18 cellular contexts compared by ENCODE assay signal in the genomic region with DNA sequence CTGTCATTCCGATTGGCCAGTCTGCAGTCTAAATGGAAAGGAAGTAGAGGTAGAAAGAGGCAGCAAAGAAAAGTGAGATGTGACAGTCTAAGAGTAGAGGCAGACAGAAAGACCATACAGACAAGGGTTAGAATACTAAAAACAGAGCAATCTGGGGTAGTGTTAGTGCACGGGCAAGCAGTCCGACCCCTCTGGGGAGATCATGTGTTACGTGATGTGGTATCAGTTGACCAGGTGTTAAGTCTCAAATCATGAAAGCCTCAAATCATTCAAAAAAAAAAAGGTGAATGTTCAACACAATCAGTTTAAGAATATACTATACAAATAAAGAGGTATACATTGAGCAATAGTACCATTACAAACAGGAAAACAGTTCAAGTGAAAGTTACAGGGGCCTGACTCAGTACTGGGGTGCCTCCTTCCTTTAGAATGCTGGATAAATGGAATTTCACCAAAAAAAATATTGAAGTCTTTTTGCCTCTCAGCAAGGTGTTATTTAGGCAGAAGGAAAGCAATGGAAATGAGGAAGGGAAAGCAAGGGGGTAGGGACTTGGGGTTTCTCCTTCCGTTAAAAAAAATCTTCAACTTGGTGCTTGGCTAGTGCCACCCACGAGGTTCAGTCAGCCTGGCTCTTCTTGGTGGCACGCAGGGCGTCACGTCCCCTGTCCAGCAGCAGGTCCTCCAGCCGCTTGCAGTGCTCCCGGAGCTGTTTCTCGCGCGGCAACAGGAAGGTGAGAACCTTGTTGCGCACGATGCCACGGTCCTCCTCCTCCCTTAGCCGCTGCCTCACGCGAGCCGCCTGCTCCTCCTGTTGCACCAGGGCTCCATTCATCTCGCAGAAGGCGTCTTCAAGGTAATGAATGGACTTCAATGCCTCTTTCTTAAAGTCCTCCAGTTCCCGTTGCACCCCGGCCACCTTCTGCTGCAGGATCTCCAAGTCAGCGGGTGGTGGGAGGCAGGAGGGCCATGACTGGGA. TPM values are rescaled to one million over a fixed set of nuclear protein-coding genes. Genes with fewer than 3 reads are reported as not detected.
"Had no signal": no experiment of that assay in that cellular context is flagged by ENCODE, and none has a peak within 500 bp of the region (broad histone marks: within the 10 kb centered on the region; RNA-seq: fewer than 3 reads in every experiment).

No MANE protein-coding gene starts in this region.

- H3K36me3 Mint-ChIP-seq: activated naive CD8-positive, alpha-beta T cell; immature natural killer cell; natural killer cell; stimulated activated effector memory CD8-positive, alpha-beta T cell treated with anti-CD3 and anti-CD28 coated beads, Interleukin-12 subunit alpha, Interleukin-12 subunit beta, amount 100 ng/mL, for 72 hours had no signal

- H3K36me3 ChIP-seq: lower lobe of right lung, right lobe of liver, transverse colon had no signal

- H3K27me3 ChIP-seq: right lobe of liver, transverse colon had no signal

- H3K27ac Mint-ChIP-seq: activated naive CD8-positive, alpha-beta T cell; natural killer cell; stimulated activated effector memory CD8-positive, alpha-beta T cell treated with anti-CD3 and anti-CD28 coated beads, Interleukin-12 subunit alpha, Interleukin-12 subunit beta, amount 100 ng/mL, for 72 hours had no signal

- H3K4me3 ChIP-seq: dorsolateral prefrontal cortex, lower lobe of right lung, mucosa of descending colon, psoas muscle, right lobe of liver, transverse colon had no signal

- H3K27ac ChIP-seq: dorsolateral prefrontal cortex, lower lobe of right lung, psoas muscle, right lobe of liver, transverse colon had no signal

- ATAC-seq: activated T-cell treated with anti-CD3 and anti-CD28 coated beads, Interleukin-2, amount 50 U/mL, for 4 hours; esophagus mucosa; left cardiac atrium; lower lobe of right lung; mucosa of descending colon; natural killer cell; psoas muscle; right lobe of liver; stimulated activated effector memory CD8-positive, alpha-beta T cell treated with anti-CD3 and anti-CD28 coated beads, Interleukin-12 subunit alpha, Interleukin-12 subunit beta, amount 100 ng/mL, for 72 hours had no signal

- H3K4me1 ChIP-seq: lower lobe of right lung, psoas muscle, right lobe of liver, transverse colon had no signal

- H3K4me3 Mint-ChIP-seq: activated naive CD8-positive, alpha-beta T cell; activated T-cell treated with anti-CD3 and anti-CD28 coated beads, Interleukin-2, amount 50 U/mL, for 4 hours; immature natural killer cell; natural killer cell; stimulated activated effector memory CD8-positive, alpha-beta T cell treated with anti-CD3 and anti-CD28 coated beads, Interleukin-12 subunit alpha, Interleukin-12 subunit beta, amount 100 ng/mL, for 72 hours had no signal

- H3K9me3 ChIP-seq: lower lobe of right lung, mucosa of descending colon, psoas muscle, right lobe of liver, transverse colon had no signal

- H3K9me3 Mint-ChIP-seq: activated T-cell treated with anti-CD3 and anti-CD28 coated beads, Interleukin-2, amount 50 U/mL, for 4 hours; immature natural killer cell; natural killer cell; stimulated activated effector memory CD8-positive, alpha-beta T cell treated with anti-CD3 and anti-CD28 coated beads, Interleukin-12 subunit alpha, Interleukin-12 subunit beta, amount 100 ng/mL, for 72 hours had no signal

- DNase-seq: activated effector memory CD4-positive, alpha-beta T cell treated with anti-CD3 and anti-CD28 coated beads, Interleukin-2, amount 50 U/mL, for 16 hours; activated T-cell treated with anti-CD3 and anti-CD28 coated beads, Interleukin-2, amount 50 U/mL, for 4 hours; dorsolateral prefrontal cortex; glutamatergic neuron; immature natural killer cell; left cardiac atrium; lower lobe of right lung; mucosa of descending colon; natural killer cell; nucleus accumbens; psoas muscle; right lobe of liver; T-helper 2 cell; transverse colon had no signal

RNA-seq across cellular contexts. Expression of a gene that starts 0.6 kb away (rescaled TPM):
- total RNA-seq: activated T-cell treated with anti-CD3 and anti-CD28 coated beads, Interleukin-2, amount 50 U/mL, for 4 hours; chondrocyte; esophagus mucosa; left cardiac atrium; lower lobe of right lung; mucosa of descending colon; natural killer cell; psoas muscle; right lobe of liver; transverse colon had no signal
- polyA plus RNA-seq: immature natural killer cell, psoas muscle had no signal
